Comparison of ENCODE assay signal across 1 cellular context in genomic region chr1:18927082-18927653, GRCh38.
TF ChIP-seq lines count a peak whose summit lies in the region.

No MANE protein-coding gene starts in this region.

TF ChIP-seq in GM23338, 12 proteins besides CTCF, POLR2A, EP300 and RAD21 (continued from another document):
- no peak for TF ChIP-seq ZNF462 (CRISPR knock-in tag; IDR thresholded peaks at IDR 0.05)
- TF ChIP-seq EZH2 (IDR thresholded peaks at IDR 0.05; ENCODE audit: low read depth, unreplicated experiment), result no peak
- no peak for TF ChIP-seq ZNF114 (CRISPR knock-in tag; IDR thresholded peaks at IDR 0.05)
- TF ChIP-seq REST (IDR thresholded peaks at IDR 0.05; ENCODE audit: unreplicated experiment), result no peak
- TF ChIP-seq CREB1 (CRISPR knock-in tag; IDR thresholded peaks at IDR 0.05; ENCODE audit: low read depth), result no peak
- no peak for TF ChIP-seq EZH2phosphoT487 (IDR thresholded peaks at IDR 0.05; ENCODE audit: unreplicated experiment)
- TF ChIP-seq POLR2AphosphoS5 (IDR thresholded peaks at IDR 0.05; ENCODE audit: low read depth), result no peak
- no peak for TF ChIP-seq STAT1 (IDR thresholded peaks at IDR 0.05; ENCODE audit: unreplicated experiment)
